ENCODE assay signal across 8 cellular contexts in genomic region chr5:170632985-170633234, GRCh38.
A peak's percentile ranks its signal among the peaks of the same experiment; 100 is the strongest.
DNase-seq lines count a peak whose midpoint lies in the region; ATAC-seq and TF ChIP-seq lines count a peak whose summit lies in the region.

No MANE protein-coding gene starts in this region.

- DNase-seq in PC-3 = peak; percentile 53
- DNase-seq in activated naive CD4-positive, alpha-beta T cell treated with anti-CD3 and anti-CD28 coated beads, Interleukin-2, amount 50 U/mL, for 72 hours (ENCODE audit: low spot score in 2 of 2) = peak in 1 of 2 donors; percentile 70
- DNase-seq in right atrium auricular region (ENCODE audit: low spot score) = no peak
- DNase-seq in skeletal muscle cell (ENCODE audit: low read depth) = no peak
- DNase-seq in DMS114 treated with DMSO at 0.1 percent for 48 hours (lab: John Stamatoyannopoulos, UW; ENCODE audit: unreplicated experiment) = no peak

- peak; percentile 54 for ATAC-seq in GM19372 (IDR thresholded peaks at IDR 0.05; ENCODE audit: low read depth, unreplicated experiment)
- ATAC-seq in PC-3 = no peak; the same call in 1 of the 2 replicates
- peak; percentile 70 to 74 for ATAC-seq in activated naive CD4-positive, alpha-beta T cell treated with anti-CD3 and anti-CD28 coated beads, Interleukin-2, amount 50 U/mL, for 72 hours
- ATAC-seq in GM19328 (IDR thresholded peaks at IDR 0.05; ENCODE audit: unreplicated experiment) = no peak

- CTCF ChIA-PET in PC-3 (lab: Charles Lee) = interaction anchor here (0.5 kb wide), 1 partner anchor 399 kb away, joined by 3 read pairs; no protein-coding TSS in a partner anchor

- no peaks in the 10 kb centered on the region for H3K27me3 ChIP-seq in PC-3 (ENCODE audit: low read length)
- no peaks in the 10 kb centered on the region for H3K27me3 ChIP-seq in right atrium auricular region

- peak overlapping the region in 1 of 2 donors; percentile 0 for H3K27ac Mint-ChIP-seq in activated naive CD4-positive, alpha-beta T cell treated with anti-CD3 and anti-CD28 coated beads, Interleukin-2, amount 50 U/mL, for 72 hours

- peak overlapping the region; percentile 85 for H2AFZ ChIP-seq in PC-3 (ENCODE audit: low read length)

- intact Hi-C loops in PC-3 (cut with micrococcal nuclease) = loop anchor here (2.0 kb wide), 1 partner anchor 28 kb away; no protein-coding TSS in a partner anchor

- no peaks in the 10 kb centered on the region for H3K9me3 Mint-ChIP-seq in activated naive CD4-positive, alpha-beta T cell treated with anti-CD3 and anti-CD28 coated beads, Interleukin-2, amount 50 U/mL, for 72 hours

- H3K36me3 ChIP-seq in PC-3 (ENCODE audit: low read depth, low read length) (no peaks in the 10 kb centered on the region), right atrium auricular region (no peaks in the 10 kb centered on the region)

- H3K4me1 ChIP-seq in PC-3 (ENCODE audit: insufficient read depth, low read length) (peaks cover 11% of the 10 kb centered on the region), right atrium auricular region (peaks cover 0 to 33% of the 10 kb centered on the region in 2 donors)

- no peak overlapping the region for H3K9ac ChIP-seq in PC-3 (ENCODE audit: low read length)

- peak overlapping the region; percentile 60; the same call in 1 of the 2 replicates for H3K4me3 ChIP-seq in PC-3 (ENCODE audit: low read length)
- H3K4me3 ChIP-seq in right atrium auricular region = peak overlapping the region in 1 of 2 donors; percentile 39
- H3K4me3 ChIP-seq in skeletal muscle cell (ENCODE audit: low read depth, low read length) = peak overlapping the region; percentile 31

- no TSS peak for BruUV-seq in PC-3 (replicated peaks; lab: Mats Ljungman, UMichigan)

- peak overlapping the region; percentile 85 for H3K4me2 ChIP-seq in PC-3 (ENCODE audit: low read length)

- no peaks in the 10 kb centered on the region for H3F3A ChIP-seq in PC-3 (ENCODE audit: low read length, unreplicated experiment)

- no peaks in the 10 kb centered on the region for H3K36me3 Mint-ChIP-seq in activated naive CD4-positive, alpha-beta T cell treated with anti-CD3 and anti-CD28 coated beads, Interleukin-2, amount 50 U/mL, for 72 hours

- no peaks in the 10 kb centered on the region for H3K9me2 ChIP-seq in PC-3 (replicated peaks; ENCODE audit: low read length)

- no peaks in the 10 kb centered on the region for H4K20me1 ChIP-seq in PC-3 (ENCODE audit: low read length)

- POLR2A ChIA-PET in PC-3 (lab: Charles Lee; ENCODE audit: unreplicated experiment) = no interaction called here

- H3K9me3 ChIP-seq in PC-3 (ENCODE audit: low read length) (no peaks in the 10 kb centered on the region), right atrium auricular region (no peaks in the 10 kb centered on the region)

- peak; percentile 95 for TF ChIP-seq CTCF in 22Rv1 (IDR thresholded peaks at IDR 0.05)
- peak; percentile 92 for TF ChIP-seq CTCF in PC-3 (conservative IDR thresholded peaks at IDR 0.05; ENCODE audit: low read depth, low read length)
- peak; percentile 97 to 99 for TF ChIP-seq CTCF in right atrium auricular region (IDR thresholded peaks at IDR 0.05)

- H3K79me2 ChIP-seq in PC-3 (ENCODE audit: low read length) = no peaks in the 10 kb centered on the region

- H3K27ac ChIP-seq in 22Rv1 (no peak overlapping the region), PC-3 (ENCODE audit: low read length) (no peak overlapping the region), right atrium auricular region (peak overlapping the region; percentile 77 to 90)

Comparison
In these comparisons a context has a peak if more than half of its experiments do, and no peak if none do; other contexts are left out.
1. H3K27ac ChIP-seq: peak in right atrium auricular region (2 of 2); none in 22Rv1 (single experiment) and PC-3 (single experiment).
2. ATAC-seq: peak in GM19372 (single experiment) and activated naive CD4-positive, alpha-beta T cell treated with anti-CD3 and anti-CD28 coated beads, Interleukin-2, amount 50 U/mL, for 72 hours (2 of 2); none in PC-3 (single experiment) and GM19328 (single experiment).
3. Peak in every context shown above with its lines, with median percentiles within 50 percentile points of each other: CTCF ChIP-seq.